In genomic region chr16:63530208-63530607, GRCh38 we compare ENCODE assay signal across 19 cellular contexts.
A peak's percentile ranks its signal among the peaks of the same experiment; 100 is the strongest.
DNase-seq lines count a peak whose midpoint lies in the region; TF ChIP-seq lines count a peak whose summit lies in the region.
"Had no signal": no experiment of that assay in that cellular context is flagged by ENCODE, and none has a peak within 500 bp of the region (broad histone marks: within the 10 kb centered on the region; RNA-seq: fewer than 3 reads in every experiment).

No MANE protein-coding gene starts in this region.

- H3K27ac ChIP-seq in MM.1S (ENCODE audit: low read length), result no peak overlapping the region
- H3K27ac ChIP-seq in trophoblast cell (ENCODE audit: low read depth, low read length), result no peak overlapping the region
- H3K27ac ChIP-seq: BLaER1, coronary artery, right lobe of liver had no signal

- H3K79me2 ChIP-seq in MM.1S (ENCODE audit: low read length) (no peaks in the 10 kb centered on the region), trophoblast cell (ENCODE audit: control insufficient read depth, insufficient read depth, low read length, poor library complexity) (no peaks in the 10 kb centered on the region)

- no peak overlapping the region for H3K18ac ChIP-seq in trophoblast cell (ENCODE audit: low read length)

- H3K36me3 ChIP-seq in MM.1S (replicated peaks; ENCODE audit: insufficient read depth, low read length) (no peaks in the 10 kb centered on the region), trophoblast cell (ENCODE audit: control insufficient read depth in 1 of 2, insufficient read depth in 2 of 2, low read length in 2 of 2) (no peaks in the 10 kb centered on the region)
- H3K36me3 ChIP-seq: BLaER1, right lobe of liver had no signal

- no peak overlapping the region for H3K4me3 ChIP-seq in MM.1S (ENCODE audit: low read length)
- H3K4me3 ChIP-seq in trophoblast cell (ENCODE audit: low read depth, low read length), result no peak overlapping the region
- H3K4me3 ChIP-seq: BLaER1, coronary artery, right lobe of liver had no signal

- no peaks in the 10 kb centered on the region for H3K9me3 ChIP-seq in MM.1S (replicated peaks; ENCODE audit: insufficient read depth, low read length)
- H3K9me3 ChIP-seq in trophoblast cell (ENCODE audit: insufficient read depth, low read depth, low read length), result no peaks in the 10 kb centered on the region
- H3K9me3 ChIP-seq: right lobe of liver had no signal

- H4K20me1 ChIP-seq in MM.1S (ENCODE audit: insufficient read depth, low read length), result no peaks in the 10 kb centered on the region
- H4K20me1 ChIP-seq: BLaER1 had no signal

- H3K27me3 ChIP-seq in MM.1S (replicated peaks; ENCODE audit: insufficient read depth, low read length) (no peaks in the 10 kb centered on the region), trophoblast cell (ENCODE audit: insufficient read depth, low read length) (no peaks in the 10 kb centered on the region)
- H3K27me3 ChIP-seq: BLaER1, right lobe of liver had no signal

- H2AK5ac ChIP-seq in trophoblast cell (ENCODE audit: low read length), result no peak overlapping the region

- H4K12ac ChIP-seq in trophoblast cell (ENCODE audit: low read depth, low read length), result no peak overlapping the region

- no peak overlapping the region for H2AFZ ChIP-seq in MM.1S (ENCODE audit: low read length)
- H2AFZ ChIP-seq in trophoblast cell (ENCODE audit: insufficient read depth, low read length, poor library complexity), result no peak overlapping the region

- H3K79me1 ChIP-seq in trophoblast cell (ENCODE audit: low read length), result no peaks in the 10 kb centered on the region

- no peak overlapping the region for H3K4me2 ChIP-seq in MM.1S (ENCODE audit: low read depth, low read length)
- no peak overlapping the region for H3K4me2 ChIP-seq in trophoblast cell (ENCODE audit: low read length)
- H3K4me2 ChIP-seq: BLaER1 had no signal

- H2BK12ac ChIP-seq in trophoblast cell (ENCODE audit: low read length), result no peak overlapping the region

- H3K23ac ChIP-seq in trophoblast cell (ENCODE audit: low read length), result no peak overlapping the region

- H4K8ac ChIP-seq in trophoblast cell (ENCODE audit: low read depth, low read length), result no peak overlapping the region

- no peaks in the 10 kb centered on the region for H3F3A ChIP-seq in MM.1S (ENCODE audit: insufficient read depth, low read length)

- TF ChIP-seq CTCF in MM.1S (IDR thresholded peaks at IDR 0.05; ENCODE audit: low read length), result peak; percentile 30; the same call in 1 of the 2 replicates

- H3K4me1 ChIP-seq in MM.1S (ENCODE audit: low read length) (no peaks in the 10 kb centered on the region), trophoblast cell (ENCODE audit: control insufficient read depth in 1 of 2, insufficient read depth in 2 of 2, low read length in 2 of 2) (no peaks in the 10 kb centered on the region)
- H3K4me1 ChIP-seq: BLaER1, right lobe of liver had no signal

- no peak overlapping the region for H2BK120ac ChIP-seq in trophoblast cell (ENCODE audit: insufficient read depth, low read length, poor library complexity)

- DNase-seq in Ammon's horn (ENCODE audit: low spot score) (peak; percentile 18), MM.1S (no peak), cerebellar cortex (ENCODE audit: low spot score) (peak; percentile 59), inferior parietal cortex (ENCODE audit: extremely low spot score) (peak; percentile 32), trophoblast cell (no peak), NCI-H2081 treated with DMSO at 0.1 percent for 48 hours (lab: John Stamatoyannopoulos, UW) (no peak), dedifferentiated amniotic fluid mesenchymal stem cell (ENCODE audit: extremely low spot score) (no peak)
- DNase-seq: activated CD4-positive, alpha-beta T cell treated with anti-CD3 and anti-CD28 coated beads for 1 hour; activated effector memory CD4-positive, alpha-beta T cell treated with anti-CD3 and anti-CD28 coated beads, Interleukin-2, amount 50 U/mL, for 16 hours; erythroblast; kidney glomerular epithelial cell; NCI-H187; NCI-H510A treated with DMSO at 0.1 percent for 48 hours; right lobe of liver; stimulated activated CD4-positive, alpha-beta T cell treated with anti-CD3 and anti-CD28 coated beads, Interleukin-1b, Interleukin-23, amount 100 ng/mL, for 48 hours; substantia nigra; T-helper 2 cell had no signal

- H3K4ac ChIP-seq in trophoblast cell (ENCODE audit: low read depth, low read length), result no peak overlapping the region

- no CpG with 5 or more reads among the region's 2 CpGs for WGBS in trophoblast cell (ENCODE audit: extremely low coverage, insufficient coverage, insufficient read length)

- no peaks in the 10 kb centered on the region for H3K9me2 ChIP-seq in MM.1S (replicated peaks; ENCODE audit: insufficient read depth, low read length)

- no peak overlapping the region for H2BK5ac ChIP-seq in trophoblast cell (ENCODE audit: low read depth, low read length, poor library complexity)

- H3K9ac ChIP-seq in MM.1S (ENCODE audit: low read length), result no peak overlapping the region
- H3K9ac ChIP-seq in trophoblast cell (ENCODE audit: low read length), result no peak overlapping the region
- H3K9ac ChIP-seq: BLaER1 had no signal

- no peak overlapping the region for H4K91ac ChIP-seq in trophoblast cell (ENCODE audit: low read depth, low read length)

- no peak overlapping the region for H3K14ac ChIP-seq in trophoblast cell (ENCODE audit: low read length)

Comparison
In these comparisons a context has a peak if more than half of its experiments do, and no peak if none do; other contexts are left out.
1. DNase-seq: peak in Ammon's horn (single experiment), cerebellar cortex (single experiment) and inferior parietal cortex (single experiment); none in MM.1S (single experiment), trophoblast cell (0 of 2), NCI-H2081 treated with DMSO at 0.1 percent for 48 hours (single experiment) and dedifferentiated amniotic fluid mesenchymal stem cell (single experiment).